Comparison of ENCODE assay signal across 8 cellular contexts in the genomic region with DNA sequence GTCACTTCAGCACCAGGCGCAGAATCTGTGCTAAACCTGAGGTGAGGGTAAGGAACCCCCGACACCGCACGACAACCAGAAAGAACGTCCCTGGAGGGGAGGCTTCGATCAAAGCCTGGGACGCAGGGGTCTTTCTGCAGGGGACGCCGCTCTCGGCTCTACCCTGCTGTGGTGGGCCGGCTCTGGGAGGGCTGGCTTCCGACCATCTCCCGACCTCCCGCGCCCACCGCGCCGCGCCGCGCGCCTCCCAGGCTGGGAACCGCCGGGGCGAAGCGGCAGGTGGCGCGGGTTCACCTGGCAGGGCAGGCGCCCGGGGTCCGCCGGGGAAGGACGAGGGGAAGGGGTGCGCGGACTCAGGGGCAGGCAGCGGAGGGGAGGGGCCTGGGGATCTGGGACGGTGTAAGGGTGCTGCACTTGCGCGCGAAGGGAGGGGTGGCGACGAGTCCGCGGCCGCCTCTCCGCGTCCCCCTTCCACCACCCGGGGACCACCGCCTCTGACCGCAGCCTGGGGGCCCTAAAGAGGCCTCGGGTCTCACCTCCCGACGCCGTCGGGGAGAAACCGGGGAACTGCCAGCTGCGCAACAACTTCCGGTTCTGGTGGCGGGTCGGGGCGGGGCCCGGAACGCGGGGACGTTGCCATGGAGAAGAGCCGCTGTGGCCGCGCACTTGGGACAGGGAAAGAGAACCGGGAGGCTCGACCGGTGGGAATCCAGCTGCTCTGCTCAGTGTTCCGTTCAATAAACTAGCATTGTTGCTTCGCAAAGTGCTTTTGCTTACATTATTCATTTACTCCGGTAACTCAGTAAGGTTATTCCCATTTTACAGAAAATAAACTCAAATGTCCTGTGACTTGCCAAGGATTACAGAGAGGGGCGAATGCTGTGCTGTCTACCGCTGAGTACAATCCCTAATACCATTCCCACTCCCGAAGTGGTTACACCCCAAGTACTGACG. TPM values are rescaled to one million over a fixed set of nuclear protein-coding genes. Genes with fewer than 3 reads are reported as not detected.
DNase-seq lines count a peak whose midpoint lies in the region; ATAC-seq, FAIRE-seq and TF ChIP-seq lines count a peak whose summit lies in the region.

A gene (minus strand): TSS at position 596 of the 954 bp plus-strand sequence. CDS start 3,045 bp downstream, outside the sequence.

- peaks cover 6 to 10% (median 6%) of the 10 kb centered on the region in 3 donors for H3K4me1 Mint-ChIP-seq in CD8-positive, alpha-beta memory T cell
- H3K4me1 Mint-ChIP-seq in natural killer cell: peaks cover 5 to 13% of the 10 kb centered on the region in 2 donors

- H3K27me3 ChIP-seq in CD8-positive, alpha-beta memory T cell (ENCODE audit: insufficient read depth, low read length, poor library complexity, severe bottlenecking): no peaks in the 10 kb centered on the region

- peaks cover 11% of the 10 kb centered on the region for H3K4me1 ChIP-seq in CD8-positive, alpha-beta memory T cell (ENCODE audit: insufficient read depth, low read length)

- H3K27ac Mint-ChIP-seq in CD8-positive, alpha-beta memory T cell: peak within 1 kb of the TSS; percentile 8 to 85 (median 80)
- peak within 1 kb of the TSS; percentile 59 to 88 for H3K27ac Mint-ChIP-seq in natural killer cell

- POLR2A ChIA-PET in CD8-positive, alpha-beta memory T cell (lab: Charles Lee): interaction anchor here (1.0 kb wide), 1 partner anchor 10 kb away, joined by 3 read pairs; no protein-coding TSS in a partner anchor

- intact Hi-C loops in natural killer cell (cut with micrococcal nuclease): loop anchor here (2.0 kb wide), 1 partner anchor 32 kb away; a partner anchor contains a TSS

- peak within 1 kb of the TSS; percentile 86 to 94 (median 88) for H3K4me3 Mint-ChIP-seq in CD8-positive, alpha-beta memory T cell
- peak within 1 kb of the TSS; percentile 89 for H3K4me3 Mint-ChIP-seq in natural killer cell

- peak within 1 kb of the TSS; percentile 38 for H3K27ac ChIP-seq in CD8-positive, alpha-beta memory T cell (ENCODE audit: low read depth, low read length)

- no peaks in the 10 kb centered on the region for H3K27me3 Mint-ChIP-seq in CD8-positive, alpha-beta memory T cell
- no peaks in the 10 kb centered on the region for H3K27me3 Mint-ChIP-seq in natural killer cell (ENCODE audit: low read depth in 2 of 2)

- no peaks in the 10 kb centered on the region for H3K36me3 ChIP-seq in CD8-positive, alpha-beta memory T cell (ENCODE audit: insufficient read depth, low read length)

- peaks cover 0 to 5% (median 2%) of the 10 kb centered on the region in 3 donors for H3K36me3 Mint-ChIP-seq in CD8-positive, alpha-beta memory T cell
- no peaks in the 10 kb centered on the region for H3K36me3 Mint-ChIP-seq in natural killer cell

- no peak for FAIRE-seq in HTR-8/SVneo (lab: Jason Lieb, UNC)

- ATAC-seq in natural killer cell: peak; percentile 80 to 84 (median 81)

- DNase-seq in CD8-positive, alpha-beta memory T cell: peak; percentile 49 to 83 (median 68)
- DNase-seq in GM20000 (ENCODE audit: low spot score) (peak; percentile 86), HTR-8/SVneo (ENCODE audit: insufficient read length, low spot score) (peak; percentile 25), activated T-helper 1 cell treated with Interleukin-2 at 50 U/mL for 16 hours (ENCODE audit: low read depth) (peak; percentile 43), fibroblast of peridontal ligament (ENCODE audit: extremely low read depth) (peak; percentile 36), natural killer cell (peak; percentile 68)
- DNase-seq in stimulated activated naive CD4-positive, alpha-beta T cell (lab: John Stamatoyannopoulos, UW): peak; percentile 44 to 66 (median 54)

- H3K4me3 ChIP-seq in CD8-positive, alpha-beta memory T cell (ENCODE audit: low read length): peak within 1 kb of the TSS; percentile 74

- H3K9me3 Mint-ChIP-seq in CD8-positive, alpha-beta memory T cell: no peaks in the 10 kb centered on the region
- H3K9me3 Mint-ChIP-seq in natural killer cell: no peaks in the 10 kb centered on the region

- no peaks in the 10 kb centered on the region for H3K9me3 ChIP-seq in CD8-positive, alpha-beta memory T cell (ENCODE audit: low read length)

- TF ChIP-seq CTCF in GM20000 (IDR thresholded peaks at IDR 0.05; ENCODE audit: extremely low read depth, missing control alignments) (no peak), natural killer cell (IDR thresholded peaks at IDR 0.05) (no peak)

- CTCF ChIA-PET in CD8-positive, alpha-beta memory T cell (lab: Charles Lee): interaction anchor here (1.4 kb wide), 1 partner anchor 9 kb away, joined by 5 read pairs; no protein-coding TSS in a partner anchor

TF ChIP-seq in PFSK-1, 5 proteins besides CTCF, POLR2A, EP300 and RAD21:
- TF ChIP-seq SIN3A (IDR thresholded peaks at IDR 0.05; ENCODE audit: borderline replicate concordance, insufficient read depth, low read length): 0 out of 2 replicates have a peak, but pooled peaks have one; percentile 45
- TF ChIP-seq, protein P1, sequence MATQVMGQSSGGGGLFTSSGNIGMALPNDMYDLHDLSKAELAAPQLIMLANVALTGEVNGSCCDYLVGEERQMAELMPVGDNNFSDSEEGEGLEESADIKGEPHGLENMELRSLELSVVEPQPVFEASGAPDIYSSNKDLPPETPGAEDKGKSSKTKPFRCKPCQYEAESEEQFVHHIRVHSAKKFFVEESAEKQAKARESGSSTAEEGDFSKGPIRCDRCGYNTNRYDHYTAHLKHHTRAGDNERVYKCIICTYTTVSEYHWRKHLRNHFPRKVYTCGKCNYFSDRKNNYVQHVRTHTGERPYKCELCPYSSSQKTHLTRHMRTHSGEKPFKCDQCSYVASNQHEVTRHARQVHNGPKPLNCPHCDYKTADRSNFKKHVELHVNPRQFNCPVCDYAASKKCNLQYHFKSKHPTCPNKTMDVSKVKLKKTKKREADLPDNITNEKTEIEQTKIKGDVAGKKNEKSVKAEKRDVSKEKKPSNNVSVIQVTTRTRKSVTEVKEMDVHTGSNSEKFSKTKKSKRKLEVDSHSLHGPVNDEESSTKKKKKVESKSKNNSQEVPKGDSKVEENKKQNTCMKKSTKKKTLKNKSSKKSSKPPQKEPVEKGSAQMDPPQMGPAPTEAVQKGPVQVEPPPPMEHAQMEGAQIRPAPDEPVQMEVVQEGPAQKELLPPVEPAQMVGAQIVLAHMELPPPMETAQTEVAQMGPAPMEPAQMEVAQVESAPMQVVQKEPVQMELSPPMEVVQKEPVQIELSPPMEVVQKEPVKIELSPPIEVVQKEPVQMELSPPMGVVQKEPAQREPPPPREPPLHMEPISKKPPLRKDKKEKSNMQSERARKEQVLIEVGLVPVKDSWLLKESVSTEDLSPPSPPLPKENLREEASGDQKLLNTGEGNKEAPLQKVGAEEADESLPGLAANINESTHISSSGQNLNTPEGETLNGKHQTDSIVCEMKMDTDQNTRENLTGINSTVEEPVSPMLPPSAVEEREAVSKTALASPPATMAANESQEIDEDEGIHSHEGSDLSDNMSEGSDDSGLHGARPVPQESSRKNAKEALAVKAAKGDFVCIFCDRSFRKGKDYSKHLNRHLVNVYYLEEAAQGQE (IDR thresholded peaks at IDR 0.05; ENCODE audit: insufficient read depth in 1 of 2, low read depth in 2 of 2, low read length in 2 of 2): no peak

RNA-seq across cellular contexts. Expression of the gene that starts here (rescaled TPM):
- 1 to 10 TPM; 1.2 to 1.7 TPM for total RNA-seq in CD8-positive, alpha-beta memory T cell
- polyA plus RNA-seq in CD8-positive, alpha-beta memory T cell: 0.87 TPM
- polyA plus RNA-seq in PFSK-1 (2012; ENCODE audit: insufficient read length, low read depth): 0.18 TPM
- total RNA-seq in natural killer cell: 1 to 10 TPM; 1.2 to 1.7 (median 1.2) TPM

Comparison
In these comparisons a context has a peak if more than half of its experiments do, and no peak if none do; other contexts are left out.
1. Peak in every context shown above with its lines: DNase-seq, ATAC-seq, H3K4me3 ChIP-seq and H3K27ac ChIP-seq.
2. DNase-seq: peak in every context shown above with its lines; median percentile 86 in GM20000; 68 in CD8-positive, alpha-beta memory T cell; 68 in natural killer cell; 54 in stimulated activated naive CD4-positive, alpha-beta T cell; 43 in activated T-helper 1 cell treated with Interleukin-2 at 50 U/mL for 16 hours; 36 in fibroblast of peridontal ligament; 25 in HTR-8/SVneo.